In the genomic region with DNA sequence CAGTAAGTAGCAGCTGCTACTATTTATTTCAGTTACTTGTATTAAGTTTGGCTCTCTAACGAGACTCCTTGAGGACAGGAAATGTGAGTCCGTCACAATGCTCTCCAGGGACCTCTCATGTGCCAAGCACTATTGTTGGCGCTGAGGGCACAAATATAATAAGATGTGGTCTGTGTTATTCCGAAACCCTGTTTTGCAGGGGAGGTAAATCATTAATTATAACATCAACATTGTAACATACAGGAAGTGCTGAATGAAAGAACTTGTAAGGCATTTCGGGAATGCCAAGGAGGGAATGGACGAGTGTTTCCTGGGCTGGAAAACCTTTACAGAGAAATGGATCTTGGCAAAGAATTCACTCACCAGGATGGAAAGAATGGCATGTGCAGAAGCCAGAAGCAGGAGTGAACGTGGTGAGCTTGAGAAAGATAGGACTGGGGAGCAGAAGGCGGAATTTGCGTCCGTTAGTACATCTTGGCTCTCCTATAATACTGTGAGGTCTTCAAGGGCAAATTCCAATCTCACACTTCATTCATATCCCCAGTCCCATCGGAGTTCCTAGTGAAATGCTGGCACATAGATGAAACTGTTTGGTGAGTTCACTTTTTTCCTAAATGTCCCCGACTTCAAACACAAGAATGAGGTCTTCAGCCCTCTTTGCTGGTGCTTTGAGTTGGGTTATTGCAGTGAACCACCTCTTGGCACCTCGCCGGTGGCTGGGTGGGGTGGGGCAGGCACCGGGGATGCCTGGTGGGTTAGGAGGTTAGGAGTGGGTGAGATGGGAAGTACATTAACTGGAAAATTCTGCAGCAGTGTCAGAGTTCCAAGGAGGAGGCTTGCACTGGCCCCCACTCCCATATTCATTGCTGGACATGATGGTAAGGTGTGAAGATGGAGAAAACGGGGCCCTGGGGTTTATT, we compare ENCODE assay signal across 9 cellular contexts. TPM values are rescaled to one million over a fixed set of nuclear protein-coding genes. Genes with fewer than 3 reads are reported as not detected.
DNase-seq lines count a peak whose midpoint lies in the region; ATAC-seq and TF ChIP-seq lines count a peak whose summit lies in the region.
"Had no signal": no experiment of that assay in that cellular context is flagged by ENCODE, and none has a peak within 500 bp of the region (broad histone marks: within the 10 kb centered on the region; RNA-seq: fewer than 3 reads in every experiment).

No MANE protein-coding gene starts in this region.

- in situ Hi-C loops in mammary epithelial cell (cut with MboI; ENCODE audit: low sequenced_read_pairs in 2 of 2), result loop anchor here in 1 of 2 donors (25.0 kb wide), 1 partner anchor 124 kb away; a partner anchor contains a TSS

- H3K27me3 ChIP-seq in mammary epithelial cell (ENCODE audit: insufficient read depth, low read length), result no peaks in the 10 kb centered on the region

- H3K27ac ChIP-seq in RWPE1 (peak overlapping the region; percentile 21; the same call in 1 of the 2 replicates), mammary epithelial cell (ENCODE audit: insufficient read depth, low read depth, low read length) (no peak overlapping the region)

- H3K4me3 Mint-ChIP-seq in progenitor cell of endocrine pancreas (ENCODE audit: low read depth), result no peak overlapping the region
- no peak overlapping the region for H3K4me3 Mint-ChIP-seq in activated naive CD8-positive, alpha-beta T cell treated with anti-CD3 and anti-CD28 coated beads, Interleukin-2, amount 50 U/mL, for 24 hours

- DNase-seq in DMS53 (lab: John Stamatoyannopoulos, UW) (peak; percentile 71), RWPE1 (ENCODE audit: low spot score) (no peak), fibroblast of pulmonary artery (ENCODE audit: low read depth) (peak; percentile 87), progenitor cell of endocrine pancreas (ENCODE audit: low spot score, unreplicated experiment) (no peak), mammary epithelial cell (no peak), amygdala (lab: John Stamatoyannopoulos, UW) (no peak), NCI-H1694 (lab: John Stamatoyannopoulos, UW) (no peak)
- DNase-seq in activated naive CD8-positive, alpha-beta T cell treated with anti-CD3 and anti-CD28 coated beads, Interleukin-2, amount 50 U/mL, for 24 hours, result no peak
- DNase-seq: activated CD4-positive, CD25-positive, alpha-beta regulatory T cell had no signal

- H3K9ac ChIP-seq in mammary epithelial cell (ENCODE audit: insufficient read depth, low read length), result no peak overlapping the region

- no peaks in the 10 kb centered on the region for H3K4me1 ChIP-seq in mammary epithelial cell (ENCODE audit: insufficient read depth, low read length)

- BruUV-seq in mammary epithelial cell (replicated peaks; lab: Mats Ljungman, UMichigan), result no TSS peak

- ATAC-seq in activated naive CD8-positive, alpha-beta T cell treated with anti-CD3 and anti-CD28 coated beads, Interleukin-2, amount 50 U/mL, for 24 hours, result no peak

- no peak for TF ChIP-seq CTCF in RWPE1 (conservative IDR thresholded peaks at IDR 0.05; ENCODE audit: low read depth)
- TF ChIP-seq CTCF in fibroblast of pulmonary artery (IDR thresholded peaks at IDR 0.05; ENCODE audit: low read length, missing control alignments), result no peak
- TF ChIP-seq CTCF in progenitor cell of endocrine pancreas (IDR thresholded peaks at IDR 0.05; ENCODE audit: unreplicated experiment), result no peak
- no peak for TF ChIP-seq CTCF in mammary epithelial cell (conservative IDR thresholded peaks at IDR 0.05 in 1 of 2, IDR thresholded peaks at IDR 0.05 in 1 of 2; ENCODE audit: extremely low read depth in 1 of 2, insufficient read depth in 1 of 2, low read depth in 1 of 2, low read length in 2 of 2)

- CTCF ChIA-PET in RWPE1 (lab: Yijun Ruan, JAX), result no interaction called here
- CTCF ChIA-PET in mammary epithelial cell (lab: Charles Lee; ENCODE audit: low non-redundant PET), result no interaction called here

- dilution Hi-C loops in mammary epithelial cell (cut with HindIII; ENCODE audit: low sequenced_read_pairs), result no loop called here

- intact Hi-C loops in mammary epithelial cell (cut with micrococcal nuclease), result no loop called here

- H3K4me2 ChIP-seq in mammary epithelial cell (ENCODE audit: insufficient read depth, low read depth, low read length), result no peak overlapping the region

- no peaks in the 10 kb centered on the region for H3K9me3 ChIP-seq in mammary epithelial cell (replicated peaks; ENCODE audit: insufficient read depth, low read length)

- WGBS in mammary epithelial cell (ENCODE audit: low coverage, missing lambda C conversion rate), result 28% methylated on average over 15 of the region's 16 CpGs

- H3K36me3 ChIP-seq in mammary epithelial cell (ENCODE audit: insufficient read depth, low read length), result peaks cover 5% of the 10 kb centered on the region

- peaks cover 16% of the 10 kb centered on the region for H3K36me3 Mint-ChIP-seq in progenitor cell of endocrine pancreas (ENCODE audit: insufficient read depth)
- peaks cover 9% of the 10 kb centered on the region for H3K36me3 Mint-ChIP-seq in activated naive CD8-positive, alpha-beta T cell treated with anti-CD3 and anti-CD28 coated beads, Interleukin-2, amount 50 U/mL, for 24 hours (ENCODE audit: low read depth)

- no peaks in the 10 kb centered on the region for H3K9me3 Mint-ChIP-seq in progenitor cell of endocrine pancreas (ENCODE audit: low read depth)
- H3K9me3 Mint-ChIP-seq in activated naive CD8-positive, alpha-beta T cell treated with anti-CD3 and anti-CD28 coated beads, Interleukin-2, amount 50 U/mL, for 24 hours, result no peaks in the 10 kb centered on the region

- POLR2A ChIA-PET in RWPE1 (lab: Yijun Ruan, JAX; ENCODE audit: low non-redundant PET), result no interaction called here

- peak overlapping the region; percentile 59 for H3K27ac Mint-ChIP-seq in progenitor cell of endocrine pancreas
- no peak overlapping the region for H3K27ac Mint-ChIP-seq in activated naive CD8-positive, alpha-beta T cell treated with anti-CD3 and anti-CD28 coated beads, Interleukin-2, amount 50 U/mL, for 24 hours

- H3K79me2 ChIP-seq in mammary epithelial cell (ENCODE audit: insufficient read depth, low read length), result no peaks in the 10 kb centered on the region

- H3K4me3 ChIP-seq in fibroblast of pulmonary artery (replicated peaks; ENCODE audit: low read depth, low read length), result no peak overlapping the region
- H3K4me3 ChIP-seq in mammary epithelial cell (replicated peaks in 1 of 3; ENCODE audit: insufficient read depth in 1 of 3, low read depth in 2 of 3, low read length in 3 of 3), result no peak overlapping the region

- peaks cover 21% of the 10 kb centered on the region for H3K4me1 Mint-ChIP-seq in progenitor cell of endocrine pancreas (ENCODE audit: low read depth)
- H3K4me1 Mint-ChIP-seq in activated naive CD8-positive, alpha-beta T cell treated with anti-CD3 and anti-CD28 coated beads, Interleukin-2, amount 50 U/mL, for 24 hours, result peaks cover 1% of the 10 kb centered on the region

- no peak overlapping the region for H2AFZ ChIP-seq in mammary epithelial cell (ENCODE audit: low read depth, low read length)

- H4K20me1 ChIP-seq in mammary epithelial cell (ENCODE audit: insufficient read depth, low read length), result no peaks in the 10 kb centered on the region

- no peaks in the 10 kb centered on the region for H3K27me3 Mint-ChIP-seq in progenitor cell of endocrine pancreas
- no peaks in the 10 kb centered on the region for H3K27me3 Mint-ChIP-seq in activated naive CD8-positive, alpha-beta T cell treated with anti-CD3 and anti-CD28 coated beads, Interleukin-2, amount 50 U/mL, for 24 hours

RNA-seq across cellular contexts. Expression of a gene that starts 11.5 kb away (rescaled TPM):
- total RNA-seq in progenitor cell of endocrine pancreas, result not detected in 2 replicates
- total RNA-seq in mammary epithelial cell, result not detected
- not detected for polyA plus RNA-seq in mammary epithelial cell
- not detected for polyA minus RNA-seq in mammary epithelial cell

RNA-seq across cellular contexts. Expression of a gene that starts 47.9 kb away (rescaled TPM):
- total RNA-seq in progenitor cell of endocrine pancreas, result 67.9 and 72.0 TPM in 2 replicates
- total RNA-seq in mammary epithelial cell, result 10 to 100 TPM; 22.5 to 43.2 TPM
- 15.7 TPM for polyA plus RNA-seq in mammary epithelial cell
- polyA minus RNA-seq in mammary epithelial cell, result 54.0 TPM

Comparison
In these comparisons a context has a peak if more than half of its experiments do, and no peak if none do; other contexts are left out.
1. DNase-seq: peak in DMS53 (single experiment) and fibroblast of pulmonary artery (single experiment); none in RWPE1 (single experiment), progenitor cell of endocrine pancreas (single experiment), mammary epithelial cell (single experiment), amygdala (0 of 56), NCI-H1694 (single experiment) and activated naive CD8-positive, alpha-beta T cell treated with anti-CD3 and anti-CD28 coated beads, Interleukin-2, amount 50 U/mL, for 24 hours (single experiment).